Comparison of ENCODE assay signal across 10 cellular contexts in the genomic region with DNA sequence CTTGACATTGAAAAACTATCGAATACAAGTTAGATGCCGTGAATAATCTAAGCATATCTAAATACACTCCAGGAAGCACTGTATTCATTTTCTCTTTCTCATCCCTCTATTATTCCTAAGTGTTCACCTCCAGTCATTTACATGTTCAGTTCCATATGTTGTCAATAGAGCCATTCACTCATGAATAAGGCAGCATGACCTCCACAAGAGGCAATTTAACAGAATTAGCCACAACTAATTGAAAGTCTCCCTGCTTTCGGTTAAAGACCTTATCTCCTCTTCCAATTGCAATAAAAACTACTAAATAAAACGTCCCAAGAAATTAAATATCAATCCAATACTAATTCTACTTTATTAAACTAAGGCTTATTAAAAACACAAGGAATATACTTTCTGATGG. TPM values are rescaled to one million over a fixed set of nuclear protein-coding genes. Genes with fewer than 3 reads are reported as not detected.
DNase-seq lines count a peak whose midpoint lies in the region; ATAC-seq and TF ChIP-seq lines count a peak whose summit lies in the region.
"Had no signal": no experiment of that assay in that cellular context is flagged by ENCODE, and none has a peak within 500 bp of the region (broad histone marks: within the 10 kb centered on the region; RNA-seq: fewer than 3 reads in every experiment).

No MANE protein-coding gene starts in this region.

- H3K27ac Mint-ChIP-seq in CD8-positive, alpha-beta T cell: no peak overlapping the region
- H3K27ac Mint-ChIP-seq in natural killer cell treated with Interleukin-12 subunit alpha and Interleukin-12 subunit beta and Interleukin-15 and Interleukin-18, amount 100 ng/mL, for 72 hours: no peak overlapping the region
- H3K27ac Mint-ChIP-seq in activated T-cell treated with anti-CD3 and anti-CD28 coated beads, Interleukin-2, amount 50 U/mL, for 72 hours: no peak overlapping the region

- H3K4me1 ChIP-seq in esophagus squamous epithelium (peaks cover 11 to 55% (median 30%) of the 10 kb centered on the region in 3 donors), ovary (ENCODE audit: insufficient read depth) (no peaks in the 10 kb centered on the region)
- H3K4me1 ChIP-seq in CD8-positive, alpha-beta T cell (ENCODE audit: insufficient read depth, low read length): no peaks in the 10 kb centered on the region

- DNase-seq in DMS153 (lab: John Stamatoyannopoulos, UW) (peak; percentile 25), NCI-H69 (lab: John Stamatoyannopoulos, UW) (peak; percentile 91), esophagus squamous epithelium (lab: John Stamatoyannopoulos, UW) (no peak), ovary (no peak), cerebellar cortex (ENCODE audit: low spot score) (no peak)
- no peak for DNase-seq in CD8-positive, alpha-beta T cell
- no peak for DNase-seq in natural killer cell treated with Interleukin-12 subunit alpha and Interleukin-12 subunit beta and Interleukin-15 and Interleukin-18, amount 100 ng/mL, for 72 hours (ENCODE audit: low spot score)
- no peak for DNase-seq in activated T-cell treated with anti-CD3 and anti-CD28 coated beads, Interleukin-2, amount 50 U/mL, for 72 hours
- DNase-seq: amniotic stem cell, SK-N-SH had no signal

- CTCF ChIA-PET in CD8-positive, alpha-beta T cell (lab: Charles Lee): no interaction called here

- no peak for ATAC-seq in CD8-positive, alpha-beta T cell
- no peak for ATAC-seq in natural killer cell treated with Interleukin-12 subunit alpha and Interleukin-12 subunit beta and Interleukin-15 and Interleukin-18, amount 100 ng/mL, for 72 hours
- ATAC-seq in activated T-cell treated with anti-CD3 and anti-CD28 coated beads, Interleukin-2, amount 50 U/mL, for 72 hours (replicated peaks in 1 of 2): no peak

- POLR2A ChIA-PET in CD8-positive, alpha-beta T cell (lab: Charles Lee): no interaction called here

- TF ChIP-seq EP300 in ovary (IDR thresholded peaks at IDR 0.05): no peak

- H3K36me3 ChIP-seq in esophagus squamous epithelium (peaks cover 0 to 3% (median 0%) of the 10 kb centered on the region in 3 donors), ovary (no peaks in the 10 kb centered on the region)
- no peaks in the 10 kb centered on the region for H3K36me3 ChIP-seq in CD8-positive, alpha-beta T cell (ENCODE audit: insufficient read depth, low read length)

- intact Hi-C loops in esophagus squamous epithelium (cut with DNase I): loop anchor here (10.0 kb wide), 1 partner anchor 126 kb away; no protein-coding TSS in a partner anchor
- intact Hi-C loops in ovary (cut with DNase I): no loop called here
- intact Hi-C loops in CD8-positive, alpha-beta T cell (cut with DNase I, micrococcal nuclease): no loop called here

- peaks cover 30% of the 10 kb centered on the region for H3K27me3 Mint-ChIP-seq in CD8-positive, alpha-beta T cell (ENCODE audit: low read depth)
- peaks cover 9 to 13% of the 10 kb centered on the region in 2 donors for H3K27me3 Mint-ChIP-seq in natural killer cell treated with Interleukin-12 subunit alpha and Interleukin-12 subunit beta and Interleukin-15 and Interleukin-18, amount 100 ng/mL, for 72 hours
- H3K27me3 Mint-ChIP-seq in activated T-cell treated with anti-CD3 and anti-CD28 coated beads, Interleukin-2, amount 50 U/mL, for 72 hours (ENCODE audit: low read depth): peaks cover 35% of the 10 kb centered on the region

- TF ChIP-seq POLR2A in esophagus squamous epithelium (IDR thresholded peaks at IDR 0.05) (no peak), ovary (IDR thresholded peaks at IDR 0.05) (no peak)

- peak overlapping the region; percentile 97 to 99 (median 98) for H3K27ac ChIP-seq in esophagus squamous epithelium
- H3K27ac ChIP-seq in ovary: peak overlapping the region in 1 of 2 donors; percentile 99
- no peak overlapping the region for H3K27ac ChIP-seq in CD8-positive, alpha-beta T cell (ENCODE audit: low read depth, low read length)

- peaks cover 2% of the 10 kb centered on the region for H3K4me1 Mint-ChIP-seq in CD8-positive, alpha-beta T cell (ENCODE audit: low read depth)
- no peaks in the 10 kb centered on the region for H3K4me1 Mint-ChIP-seq in natural killer cell treated with Interleukin-12 subunit alpha and Interleukin-12 subunit beta and Interleukin-15 and Interleukin-18, amount 100 ng/mL, for 72 hours (ENCODE audit: low read depth in 2 of 2)
- H3K4me1 Mint-ChIP-seq in activated T-cell treated with anti-CD3 and anti-CD28 coated beads, Interleukin-2, amount 50 U/mL, for 72 hours (ENCODE audit: low read depth): peaks cover 5% of the 10 kb centered on the region

- WGBS in esophagus squamous epithelium, 2 donors: 4 to 16% methylated on average over 4 of the region's 4 CpGs
- WGBS in ovary, 3 donors: 6 to 13% (median 12%) methylated on average over 4 of the region's 4 CpGs

- no peak overlapping the region for H3K4me3 Mint-ChIP-seq in CD8-positive, alpha-beta T cell
- no peak overlapping the region for H3K4me3 Mint-ChIP-seq in natural killer cell treated with Interleukin-12 subunit alpha and Interleukin-12 subunit beta and Interleukin-15 and Interleukin-18, amount 100 ng/mL, for 72 hours
- H3K4me3 Mint-ChIP-seq in activated T-cell treated with anti-CD3 and anti-CD28 coated beads, Interleukin-2, amount 50 U/mL, for 72 hours: no peak overlapping the region

- H3K36me3 Mint-ChIP-seq in CD8-positive, alpha-beta T cell: no peaks in the 10 kb centered on the region
- no peaks in the 10 kb centered on the region for H3K36me3 Mint-ChIP-seq in natural killer cell treated with Interleukin-12 subunit alpha and Interleukin-12 subunit beta and Interleukin-15 and Interleukin-18, amount 100 ng/mL, for 72 hours
- no peaks in the 10 kb centered on the region for H3K36me3 Mint-ChIP-seq in activated T-cell treated with anti-CD3 and anti-CD28 coated beads, Interleukin-2, amount 50 U/mL, for 72 hours (ENCODE audit: insufficient read depth in 2 of 2)

- peak overlapping the region; percentile 78 to 98 (median 83) for H3K4me3 ChIP-seq in esophagus squamous epithelium
- peak overlapping the region; percentile 85 for H3K4me3 ChIP-seq in ovary
- no peak overlapping the region for H3K4me3 ChIP-seq in CD8-positive, alpha-beta T cell (ENCODE audit: low read depth, low read length)

- TF ChIP-seq CTCF in esophagus squamous epithelium (IDR thresholded peaks at IDR 0.05) (no peak), ovary (IDR thresholded peaks at IDR 0.05) (no peak)
- no peak for TF ChIP-seq CTCF in CD8-positive, alpha-beta T cell (IDR thresholded peaks at IDR 0.05)

- no peaks in the 10 kb centered on the region for H3K9me3 Mint-ChIP-seq in CD8-positive, alpha-beta T cell
- H3K9me3 Mint-ChIP-seq in natural killer cell treated with Interleukin-12 subunit alpha and Interleukin-12 subunit beta and Interleukin-15 and Interleukin-18, amount 100 ng/mL, for 72 hours: peaks cover 8% of the 10 kb centered on the region
- H3K9me3 Mint-ChIP-seq in activated T-cell treated with anti-CD3 and anti-CD28 coated beads, Interleukin-2, amount 50 U/mL, for 72 hours: no peaks in the 10 kb centered on the region

- no peaks in the 10 kb centered on the region for H3K27me3 ChIP-seq in esophagus squamous epithelium
- no peaks in the 10 kb centered on the region for H3K27me3 ChIP-seq in ovary
- peaks cover 4% of the 10 kb centered on the region for H3K27me3 ChIP-seq in CD8-positive, alpha-beta T cell (ENCODE audit: insufficient read depth, low read length)

- no peaks in the 10 kb centered on the region for H3K9me3 ChIP-seq in esophagus squamous epithelium
- H3K9me3 ChIP-seq in ovary: no peaks in the 10 kb centered on the region
- no peaks in the 10 kb centered on the region for H3K9me3 ChIP-seq in CD8-positive, alpha-beta T cell (ENCODE audit: low read length)
- H3K9me3 ChIP-seq: SK-N-SH had no signal

RNA-seq across cellular contexts. Expression of gene LRIG3, which starts 1.8 kb away (rescaled TPM):
- total RNA-seq in esophagus squamous epithelium: 100 to 1,000 TPM in 1 of 4 donors, 10 to 100 TPM in 3; 32.1 to 124 (median 42.4) TPM
- 10 to 100 TPM; 25.2 to 59.4 (median 30.6) TPM for total RNA-seq in ovary
- 10 to 100 TPM; 23.4 to 26.3 TPM for polyA plus RNA-seq in ovary
- not detected for total RNA-seq in CD8-positive, alpha-beta T cell
- not detected for total RNA-seq in natural killer cell treated with Interleukin-12 subunit alpha and Interleukin-12 subunit beta and Interleukin-15 and Interleukin-18, amount 100 ng/mL, for 72 hours
- under 1 TPM in 1 of 2 donors, not detected in 1; 0.19 TPM for total RNA-seq in activated T-cell treated with anti-CD3 and anti-CD28 coated beads, Interleukin-2, amount 50 U/mL, for 72 hours

Comparison
In these comparisons a context has a peak if more than half of its experiments do, and no peak if none do; other contexts are left out.
1. DNase-seq: peak in DMS153 (single experiment) and NCI-H69 (single experiment); none in esophagus squamous epithelium (single experiment), ovary (0 of 5), cerebellar cortex (single experiment), CD8-positive, alpha-beta T cell (0 of 7), natural killer cell treated with Interleukin-12 subunit alpha and Interleukin-12 subunit beta and Interleukin-15 and Interleukin-18, amount 100 ng/mL, for 72 hours (single experiment) and activated T-cell treated with anti-CD3 and anti-CD28 coated beads, Interleukin-2, amount 50 U/mL, for 72 hours (0 of 2).
2. RNA of gene LRIG3, which starts 1.8 kb away (total RNA-seq): 32.1 to 124 TPM in esophagus squamous epithelium and 25.2 to 59.4 TPM in ovary; 0.19 TPM in activated T-cell treated with anti-CD3 and anti-CD28 coated beads, Interleukin-2, amount 50 U/mL, for 72 hours, not detected in CD8-positive, alpha-beta T cell and not detected in natural killer cell treated with Interleukin-12 subunit alpha and Interleukin-12 subunit beta and Interleukin-15 and Interleukin-18, amount 100 ng/mL, for 72 hours; every median in the first group is over 10 times any median in the second.